ENCODE assay signal across 11 cellular contexts in genomic region chr2:137900421-137901141, GRCh38.
"Had no signal": no experiment of that assay in that cellular context is flagged by ENCODE, and none has a peak within 500 bp of the region (broad histone marks: within the 10 kb centered on the region; RNA-seq: fewer than 3 reads in every experiment).

No MANE protein-coding gene starts in this region.

- H2AFZ ChIP-seq: GM23248, GM23338 had no signal

- DNase-seq: GM23248, GOT3, H7, H9, HCEC 1CT, HFFc6 had no signal

- ATAC-seq: GM23338, HCT116 had no signal

- H3K36me3 ChIP-seq: HAP-1 had no signal

- H3K27ac ChIP-seq: GM23248 had no signal

- FAIRE-seq: H1, H54 had no signal

- H3K9me3 ChIP-seq: HAP-1 had no signal

- H3K4me1 ChIP-seq: HAP-1 had no signal

- H3K4me2 ChIP-seq: GM23338 had no signal

- H3K4me3 ChIP-seq: GM23248, GM23338, HAP-1 had no signal

- H3K9ac ChIP-seq: GM23248 had no signal
